Comparison of ENCODE assay signal across 31 cellular contexts in the genomic region with DNA sequence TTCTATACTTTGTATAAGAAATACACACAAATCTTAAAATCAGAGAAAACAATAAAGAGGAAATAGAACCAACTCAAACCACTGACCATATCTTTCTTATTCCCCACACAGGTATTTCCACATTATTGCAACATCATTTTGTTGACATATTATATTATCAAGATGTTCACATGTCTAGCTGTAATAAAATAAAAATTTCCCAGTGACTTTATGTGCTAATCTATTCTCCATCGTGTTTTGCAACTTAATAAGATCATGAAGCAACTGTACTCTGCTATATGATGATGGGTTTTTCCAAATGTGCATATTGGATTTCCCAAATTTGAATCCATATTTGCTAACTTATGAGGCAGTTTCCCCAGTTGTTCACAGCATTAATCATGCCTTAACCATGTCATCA.
"Had no signal": no experiment of that assay in that cellular context is flagged by ENCODE, and none has a peak within 500 bp of the region (broad histone marks: within the 10 kb centered on the region; RNA-seq: fewer than 3 reads in every experiment).

No MANE protein-coding gene starts in this region.

- H3K4me3 ChIP-seq: esophagus squamous epithelium, pancreas, right atrium auricular region, stomach, thyroid gland, upper lobe of left lung, vagina had no signal

- H3K27ac ChIP-seq: brain microvascular endothelial cell, epithelial cell of prostate, esophagus squamous epithelium, pancreas, right atrium auricular region, stomach, thyroid gland, upper lobe of left lung, vagina, WERI-Rb-1 had no signal

- FAIRE-seq: astrocyte, keratinocyte, pancreas had no signal

- ATAC-seq: left cardiac atrium; naive thymus-derived CD8-positive, alpha-beta T cell; pancreas; stimulated activated naive B cell treated with anti-CD40 and anti-IgM and Interleukin-4, amounts not matched to agents 10 μg/mL and 1 μg/mL and 100 μg/mL, for 72 hours; T-helper 17 cell had no signal

- H3K36me3 ChIP-seq: brain microvascular endothelial cell, esophagus squamous epithelium, pancreas, right atrium auricular region, stomach, thyroid gland, upper lobe of left lung, vagina, WERI-Rb-1 had no signal

- H3K27me3 ChIP-seq: brain microvascular endothelial cell, esophagus squamous epithelium, pancreas, right atrium auricular region, stomach, thyroid gland, upper lobe of left lung, vagina had no signal

- DNase-seq: activated CD4-positive, alpha-beta memory T cell treated with anti-CD3 and anti-CD28 coated beads for 36 hours; activated CD4-positive, alpha-beta T cell treated with anti-CD3 and anti-CD28 coated beads, Interleukin-2, amount 10 ng/mL, durations not matched to agents 24 days and 14 days; activated CD4-positive, CD25-positive, alpha-beta regulatory T cell treated with anti-CD3 and anti-CD28 coated beads, Interleukin-2, amount 50 U/mL, for 72 hours; activated CD8-positive, alpha-beta memory T cell treated with anti-CD3 and anti-CD28 coated beads, Interleukin-2, amount 50 U/mL, for 4 hours; activated effector memory CD4-positive, alpha-beta T cell treated with anti-CD3 and anti-CD28 coated beads, Interleukin-2, amount 50 U/mL, for 16 hours; activated naive CD4-positive, alpha-beta T cell treated with anti-CD3 and anti-CD28 coated beads for 36 hours; activated naive CD8-positive, alpha-beta T cell treated with anti-CD3 and anti-CD28 coated beads for 36 hours; activated T-cell treated with anti-CD3 and anti-CD28 coated beads, Interleukin-2, amount 50 U/mL, for 1 hour; amniotic stem cell; brain microvascular endothelial cell; esophagus squamous epithelium; head of caudate nucleus; hippocampal formation; left cardiac atrium; midbrain; naive thymus-derived CD8-positive, alpha-beta T cell; nucleus accumbens; pancreas; stimulated activated CD4-positive, alpha-beta T cell treated with anti-CD3 and anti-CD28 coated beads, Interleukin-4, amount 100 ng/mL, for 24 hours; stimulated activated naive B cell treated with anti-CD40 and anti-IgM and Interleukin-4, amounts not matched to agents 10 μg/mL and 1 μg/mL and 100 μg/mL, for 72 hours; stomach; T-helper 17 cell; T1000; thyroid gland; upper lobe of left lung; WERI-Rb-1 had no signal

- H3K4me1 ChIP-seq: esophagus squamous epithelium, pancreas, right atrium auricular region, stomach, thyroid gland, upper lobe of left lung, vagina had no signal

- H3K9me3 ChIP-seq: esophagus squamous epithelium, pancreas, right atrium auricular region, stomach, thyroid gland, upper lobe of left lung, vagina had no signal
